ENCODE assay signal across 8 cellular contexts in genomic region chr7:54841772-54842707, GRCh38.
A peak's percentile ranks its signal among the peaks of the same experiment; 100 is the strongest.
DNase-seq lines count a peak whose midpoint lies in the region; ATAC-seq and TF ChIP-seq lines count a peak whose summit lies in the region.

No MANE protein-coding gene starts in this region.

- H4K20me1 ChIP-seq in neural progenitor cell (ENCODE audit: low read depth): no peaks in the 10 kb centered on the region

- no peaks in the 10 kb centered on the region for H3K36me3 Mint-ChIP-seq in neural progenitor cell
- H3K36me3 Mint-ChIP-seq in mesothelial cell of epicardium: no peaks in the 10 kb centered on the region

- ATAC-seq in activated CD4-positive, CD25-positive, alpha-beta regulatory T cell treated with anti-CD3 and anti-CD28 coated beads, Interleukin-2, amount 50 U/mL, for 24 hours: no peak

- TF ChIP-seq CTCF in GM06990 (IDR thresholded peaks at IDR 0.05; ENCODE audit: insufficient read depth, low read length, poor library complexity, severe bottlenecking): peak; percentile 67
- TF ChIP-seq CTCF in LNCaP clone FGC (IDR thresholded peaks at IDR 0.05; ENCODE audit: control insufficient read depth, extremely low read depth, insufficient read depth): peak; percentile 73
- peak; percentile 49 for TF ChIP-seq CTCF in choroid plexus epithelial cell (conservative IDR thresholded peaks at IDR 0.05; ENCODE audit: low read depth, low read length)
- peak; percentile 55 for TF ChIP-seq CTCF in neural progenitor cell (IDR thresholded peaks at IDR 0.05)
- no peak for TF ChIP-seq CTCF in mesothelial cell of epicardium (IDR thresholded peaks at IDR 0.05; ENCODE audit: unreplicated experiment)

- H3K27me3 ChIP-seq in GM06990 (replicated peaks; ENCODE audit: control insufficient read depth, insufficient read depth, low read length) (no peaks in the 10 kb centered on the region), neural progenitor cell (no peaks in the 10 kb centered on the region)

- H3K27ac ChIP-seq in neural progenitor cell: no peak overlapping the region

- H3K79me2 ChIP-seq in neural progenitor cell (ENCODE audit: low read depth): no peaks in the 10 kb centered on the region

- H3K9ac ChIP-seq in neural progenitor cell: no peak overlapping the region

- H2AFZ ChIP-seq in neural progenitor cell (replicated peaks): peak overlapping the region; percentile 83

- H3K4me2 ChIP-seq in neural progenitor cell: peak overlapping the region; percentile 4

- H3K27ac Mint-ChIP-seq in neural progenitor cell: peak overlapping the region; percentile 39
- no peak overlapping the region for H3K27ac Mint-ChIP-seq in mesothelial cell of epicardium

- no peaks in the 10 kb centered on the region for H3F3A ChIP-seq in neural progenitor cell (ENCODE audit: low read depth)

- H3K4me3 ChIP-seq in GM06990 (replicated peaks; ENCODE audit: low read depth, low read length) (no peak overlapping the region), LNCaP clone FGC (ENCODE audit: low read depth, low read length) (no peak overlapping the region), choroid plexus epithelial cell (ENCODE audit: low read depth, low read length) (no peak overlapping the region), neural progenitor cell (no peak overlapping the region)

- H3K4me1 ChIP-seq in neural progenitor cell: peaks cover 10% of the 10 kb centered on the region

- no peaks in the 10 kb centered on the region for H3K9me3 ChIP-seq in neural progenitor cell (ENCODE audit: low read depth)

- H3K36me3 ChIP-seq in GM06990 (ENCODE audit: control insufficient read depth, insufficient read depth, low read length) (no peaks in the 10 kb centered on the region), neural progenitor cell (no peaks in the 10 kb centered on the region)

- H3K9me3 Mint-ChIP-seq in neural progenitor cell: no peaks in the 10 kb centered on the region
- no peaks in the 10 kb centered on the region for H3K9me3 Mint-ChIP-seq in mesothelial cell of epicardium

- H3K4me3 Mint-ChIP-seq in neural progenitor cell (no peak overlapping the region), mesothelial cell of epicardium (no peak overlapping the region)

- H3K27me3 Mint-ChIP-seq in neural progenitor cell (ENCODE audit: insufficient read depth, low read depth): peaks cover 2% of the 10 kb centered on the region
- H3K27me3 Mint-ChIP-seq in mesothelial cell of epicardium (ENCODE audit: low read depth): no peaks in the 10 kb centered on the region

- H3K4me1 Mint-ChIP-seq in neural progenitor cell (peaks cover 14% of the 10 kb centered on the region), mesothelial cell of epicardium (peaks cover 6% of the 10 kb centered on the region)

- DNase-seq in GM06990 (ENCODE audit: extremely low read depth, insufficient read length) (no peak), LNCaP clone FGC (ENCODE audit: low read depth) (peak; percentile 57), choroid plexus epithelial cell (ENCODE audit: low read depth) (peak; percentile 67), neural progenitor cell (ENCODE audit: low spot score) (peak; percentile 19), mesothelial cell of epicardium (ENCODE audit: low spot score in 2 of 2, unreplicated experiment in 2 of 2) (no peak), NCI-H2081 treated with DMSO at 0.1 percent for 48 hours (lab: John Stamatoyannopoulos, UW) (no peak), NCI-H510A (lab: John Stamatoyannopoulos, UW) (no peak)

Comparison
In these comparisons a context has a peak if more than half of its experiments do, and no peak if none do; other contexts are left out.
1. DNase-seq: peak in LNCaP clone FGC (single experiment), choroid plexus epithelial cell (single experiment) and neural progenitor cell (single experiment); none in GM06990 (single experiment), mesothelial cell of epicardium (0 of 2), NCI-H2081 treated with DMSO at 0.1 percent for 48 hours (single experiment) and NCI-H510A (single experiment).